Comparison of ENCODE assay signal across 7 cellular contexts in genomic region chr13:20703785-20704458, GRCh38. TPM values are rescaled to one million over a fixed set of nuclear protein-coding genes. Genes with fewer than 3 reads are reported as not detected.
DNase-seq lines count a peak whose midpoint lies in the region; FAIRE-seq and TF ChIP-seq lines count a peak whose summit lies in the region.

No MANE protein-coding gene starts in this region.

- H2AK5ac ChIP-seq in H9 (ENCODE audit: insufficient read length, low read length), result no peak overlapping the region

- peak; percentile 92 for DNase-seq in GM12892 (ENCODE audit: insufficient read length)
- peak; percentile 83 for DNase-seq in H9
- DNase-seq in MG63, result peak; percentile 79
- peak; percentile 52 to 83 (median 74) for DNase-seq in T-helper 2 cell
- DNase-seq in ascending aorta (ENCODE audit: low spot score in 2 of 2), result peak in 1 of 2 donors; percentile 84
- DNase-seq in iPS DF 6.9 (ENCODE audit: low read depth, low spot score), result no peak

- no peaks in the 10 kb centered on the region for H3K79me2 ChIP-seq in H9 (ENCODE audit: insufficient read depth, low read length)

- no peaks in the 10 kb centered on the region; a peak in 1 of 7 replicates for H3K36me3 Mint-ChIP-seq in H9 (ENCODE audit: insufficient read depth in 1 of 3, low read depth in 3 of 3)

- H3K23ac ChIP-seq in H9 (ENCODE audit: insufficient read length, low read depth, low read length), result no peak overlapping the region

- H2BK12ac ChIP-seq in H9 (ENCODE audit: insufficient read length, low read depth, low read length), result no peak overlapping the region

- H3K14ac ChIP-seq in H9 (ENCODE audit: insufficient read depth, low read length), result no peak overlapping the region

- H2BK20ac ChIP-seq in H9 (ENCODE audit: low read depth, low read length, poor library complexity, severe bottlenecking), result no peak overlapping the region

- H3K27me3 Mint-ChIP-seq in H9 (ENCODE audit: low read depth), result peaks cover 55% of the 10 kb centered on the region

- TF ChIP-seq CTCF in H9 (conservative IDR thresholded peaks at IDR 0.05) (peak; percentile 51; the same call in 2 of the 3 replicates), ascending aorta (IDR thresholded peaks at IDR 0.05) (peak; percentile 16 to 81 (median 42))

- no peak overlapping the region for H2BK120ac ChIP-seq in H9 (ENCODE audit: low read depth, low read length, poor library complexity, severe bottlenecking)

- H3K27ac ChIP-seq in H9 (ENCODE audit: insufficient read length, low read depth, low read length), result no peak overlapping the region
- peak overlapping the region in 1 of 2 donors; percentile 38 for H3K27ac ChIP-seq in ascending aorta
- H3K27ac ChIP-seq in iPS DF 6.9 (ENCODE audit: low read length), result no peak overlapping the region

- H3K4ac ChIP-seq in H9 (ENCODE audit: low read depth, low read length), result no peak overlapping the region

- intact Hi-C loops in ascending aorta (cut with DNase I), result loop anchor here (10.0 kb wide), 4 partner anchors 579 to 839 kb away; partner anchors contain the start of genes ZDHHC20, ZMYM2 and ZMYM5

- no peak overlapping the region for H3K18ac ChIP-seq in H9 (ENCODE audit: insufficient read length, low read depth, low read length)

- H3K27ac Mint-ChIP-seq in H9, result no peak overlapping the region

- no peaks in the 10 kb centered on the region for H3K9me3 ChIP-seq in H9 (ENCODE audit: control insufficient read depth, low read depth, low read length)
- H3K9me3 ChIP-seq in MG63, result no peaks in the 10 kb centered on the region
- no peaks in the 10 kb centered on the region for H3K9me3 ChIP-seq in ascending aorta
- no peaks in the 10 kb centered on the region for H3K9me3 ChIP-seq in iPS DF 6.9 (ENCODE audit: control insufficient read depth, insufficient read depth, low read length)
- H3K9me3 ChIP-seq in skeletal muscle satellite cell (replicated peaks; ENCODE audit: low read length), result no peaks in the 10 kb centered on the region

- no peak overlapping the region for H3K9ac ChIP-seq in H9 (ENCODE audit: extremely low read depth, insufficient read length, low read length)
- peak overlapping the region; percentile 79 for H3K9ac ChIP-seq in skeletal muscle satellite cell (ENCODE audit: low read depth, low read length)

- peak overlapping the region in 1 of 2 experiments; percentile 80; a peak in 2 of 5 replicates for H3K4me3 Mint-ChIP-seq in H9

- peaks cover 13% of the 10 kb centered on the region in 2 experiments for H3K4me1 Mint-ChIP-seq in H9

- H3K27me3 ChIP-seq in H9 (ENCODE audit: insufficient read depth, low read length) (peaks cover 6% of the 10 kb centered on the region; the same call in 1 of the 2 replicates), MG63 (no peaks in the 10 kb centered on the region), ascending aorta (no peaks in the 10 kb centered on the region), iPS DF 6.9 (ENCODE audit: control insufficient read depth, insufficient read depth, low read length) (peaks cover 10% of the 10 kb centered on the region), skeletal muscle satellite cell (ENCODE audit: control insufficient read depth, insufficient read depth, low read length) (no peaks in the 10 kb centered on the region)

- no peak overlapping the region for H2AFZ ChIP-seq in H9 (ENCODE audit: low read length)

- H3K56ac ChIP-seq in H9 (ENCODE audit: insufficient read length, low read depth, low read length), result no peak overlapping the region

- H3K36me3 ChIP-seq in MG63 (no peaks in the 10 kb centered on the region), ascending aorta (no peaks in the 10 kb centered on the region), iPS DF 6.9 (ENCODE audit: control insufficient read depth, insufficient read depth, low read length) (no peaks in the 10 kb centered on the region), skeletal muscle satellite cell (ENCODE audit: insufficient read depth, low read length) (no peaks in the 10 kb centered on the region)

- no peaks in the 10 kb centered on the region for H3K79me1 ChIP-seq in H9 (ENCODE audit: insufficient read depth, low read depth, low read length, poor library complexity, severe bottlenecking)

- peak overlapping the region; percentile 32 for H3K4me2 ChIP-seq in H9 (ENCODE audit: insufficient read depth, insufficient read length, low read length)
- H3K4me2 ChIP-seq in skeletal muscle satellite cell (ENCODE audit: low read length), result peak overlapping the region; percentile 84

- H3K4me1 ChIP-seq in H9 (ENCODE audit: insufficient read depth, low read length) (no peaks in the 10 kb centered on the region), ascending aorta (peaks cover 3% of the 10 kb centered on the region in 2 donors), iPS DF 6.9 (ENCODE audit: control insufficient read depth, insufficient read depth, low read length) (no peaks in the 10 kb centered on the region; the same call in 1 of the 2 replicates), skeletal muscle satellite cell (ENCODE audit: control insufficient read depth, insufficient read depth, low read length) (peaks cover 12% of the 10 kb centered on the region)

- no peak overlapping the region for H4K91ac ChIP-seq in H9 (ENCODE audit: insufficient read length, low read depth, low read length)

- no peak overlapping the region for H2BK5ac ChIP-seq in H9 (ENCODE audit: insufficient read length, low read length)

- peaks cover 9% of the 10 kb centered on the region for H3K23me2 ChIP-seq in H9 (ENCODE audit: insufficient read length, low read depth, low read length, poor library complexity, severe bottlenecking)

- no peak overlapping the region for H4K8ac ChIP-seq in H9 (replicated peaks; ENCODE audit: insufficient read length, low read depth, low read length)

- WGBS in H9 (ENCODE audit: extremely low coverage, insufficient read length, low lambda C conversion rate), result no CpG with 5 or more reads among the region's 96 CpGs
- WGBS in iPS DF 6.9 (ENCODE audit: insufficient coverage, insufficient read length), result no CpG with 5 or more reads among the region's 96 CpGs

- no peaks in the 10 kb centered on the region for H4K20me1 ChIP-seq in H9 (ENCODE audit: control insufficient read depth, insufficient read depth, insufficient read length)

- no peak overlapping the region for H4K5ac ChIP-seq in H9 (ENCODE audit: insufficient read length, low read depth, low read length)

- peak; percentile 94 for FAIRE-seq in GM12892 (lab: Jason Lieb, UNC)

- peak; percentile 29; the same call in 1 of the 2 replicates for TF ChIP-seq POLR2A in GM12892 (IDR thresholded peaks at IDR 0.05; ENCODE audit: low read depth, low read length)

- H3T11ph ChIP-seq in H9 (ENCODE audit: low read length), result no peak overlapping the region

- H3K4me3 ChIP-seq in MG63 (peak overlapping the region; percentile 21; the same call in 1 of the 2 replicates), ascending aorta (peak overlapping the region; percentile 70 to 95), iPS DF 6.9 (ENCODE audit: low read length) (peak overlapping the region; percentile 85), skeletal muscle satellite cell (ENCODE audit: low read length) (peak overlapping the region; percentile 92)

- no peak overlapping the region for H2BK15ac ChIP-seq in H9 (ENCODE audit: low read depth, low read length)

- H3K9me3 Mint-ChIP-seq in H9, result no peaks in the 10 kb centered on the region

RNA-seq across cellular contexts. Expression of gene IL17D, which starts 0.4 kb away (rescaled TPM):
- 2.7 TPM for polyA plus RNA-seq in GM12892 (2012; ENCODE audit: missing spikeins)
- total RNA-seq in H9 (2021), result 1.2 and 1.6 TPM in 2 replicates
- 2.2 and 3.4 TPM in 2 replicates for total RNA-seq in MG63 (2014; rRNA removed; shearing (Covaris generic); ENCODE audit: low replicate concordance)
- not detected for total RNA-seq in ascending aorta
- 1.0 and 1.1 TPM in 2 replicates for total RNA-seq in skeletal muscle satellite cell (2012; rRNA removed)

Comparison
In these comparisons a context has a peak if more than half of its experiments do, and no peak if none do; other contexts are left out.
1. H3K4me3 ChIP-seq: peak in every context shown above with its lines; median percentile 92 in skeletal muscle satellite cell; 85 in iPS DF 6.9; 82 in ascending aorta; 21 in MG63.